ENCODE assay signal across 21 cellular contexts in the genomic region with DNA sequence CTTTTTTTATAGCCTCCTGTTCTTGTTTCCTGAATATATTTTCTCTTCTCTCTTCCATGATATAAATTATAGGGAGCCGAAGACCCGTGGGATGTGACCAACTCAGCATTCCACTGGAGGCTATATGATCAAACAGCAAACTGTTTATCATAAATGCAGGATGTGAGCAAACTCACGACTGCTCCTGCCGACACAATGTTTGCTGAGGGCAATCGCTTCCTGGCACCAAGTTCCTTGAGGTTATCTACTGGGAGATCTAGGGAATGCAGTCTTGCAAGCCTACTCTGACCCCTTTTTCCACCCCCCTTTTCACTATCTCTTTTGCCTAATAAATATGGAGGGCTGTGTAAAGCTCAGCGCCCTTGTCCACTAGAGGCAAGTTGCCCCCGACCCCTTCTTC. TPM values are rescaled to one million over a fixed set of nuclear protein-coding genes. Genes with fewer than 3 reads are reported as not detected.
DNase-seq lines count a peak whose midpoint lies in the region; ATAC-seq and TF ChIP-seq lines count a peak whose summit lies in the region.
"Had no signal": no experiment of that assay in that cellular context is flagged by ENCODE, and none has a peak within 500 bp of the region (broad histone marks: within the 10 kb centered on the region; RNA-seq: fewer than 3 reads in every experiment).

No MANE protein-coding gene starts in this region.

- H3K4me2 ChIP-seq in PC-9 (no peak overlapping the region), trophoblast cell (ENCODE audit: low read length) (no peak overlapping the region)

- in situ Hi-C loops in gastrocnemius medialis (cut with MboI; ENCODE audit: low sequenced_read_pairs in 4 of 4), result no loop called here

- H3K4ac ChIP-seq in trophoblast cell (ENCODE audit: low read depth, low read length), result no peak overlapping the region

- H4K91ac ChIP-seq in trophoblast cell (ENCODE audit: low read depth, low read length), result peak overlapping the region; percentile 52

- POLR2A ChIA-PET in PC-9 (lab: Charles Lee; ENCODE audit: unreplicated experiment), result no interaction called here

- H3K79me1 ChIP-seq in trophoblast cell (ENCODE audit: low read length), result no peaks in the 10 kb centered on the region

- ATAC-seq in HG03342 (IDR thresholded peaks at IDR 0.05; ENCODE audit: unreplicated experiment) (no peak), HG03520 (IDR thresholded peaks at IDR 0.05; ENCODE audit: unreplicated experiment) (no peak), gastrocnemius medialis (no peak)

- no peak overlapping the region for H4K8ac ChIP-seq in trophoblast cell (ENCODE audit: low read depth, low read length)

- DNase-seq in Calu3 (no peak), PC-9 (peak in 1 of 2 experiments; percentile 72), endodermal cell (no peak), trophoblast cell (peak; percentile 14 to 55), A172 (ENCODE audit: low spot score) (no peak), gastrocnemius medialis (no peak)
- DNase-seq: ACHN; AML-193; BE2C; CD4-positive, alpha-beta T cell; CD8-positive, alpha-beta memory T cell; DMS153; DND-41; GM23248; H7; HCEC 1CT had no signal

- TF ChIP-seq CTCF in Calu3 (IDR thresholded peaks at IDR 0.05; ENCODE audit: unreplicated experiment) (no peak), PC-9 (conservative IDR thresholded peaks at IDR 0.05) (no peak), endodermal cell (conservative IDR thresholded peaks at IDR 0.05) (no peak), gastrocnemius medialis (IDR thresholded peaks at IDR 0.05 in 4 of 5, conservative IDR thresholded peaks at IDR 0.05 in 1 of 5) (no peak)

- H2BK12ac ChIP-seq in trophoblast cell (ENCODE audit: low read length), result no peak overlapping the region

- H3K18ac ChIP-seq in trophoblast cell (ENCODE audit: low read length), result no peak overlapping the region

- H3K23ac ChIP-seq in trophoblast cell (ENCODE audit: low read length), result no peak overlapping the region

- H2AK5ac ChIP-seq in trophoblast cell (ENCODE audit: low read length), result no peak overlapping the region

- intact Hi-C loops in Calu3 (cut with micrococcal nuclease; ENCODE audit: unreplicated experiment) (no loop called here), PC-9 (cut with micrococcal nuclease; ENCODE audit: unreplicated experiment) (no loop called here), gastrocnemius medialis (cut with DNase I; ENCODE audit: low total_unique reads) (no loop called here)

- H3K4me3 Mint-ChIP-seq in Calu3 (ENCODE audit: low read depth, unreplicated experiment), result no peak overlapping the region
- H3K4me3 Mint-ChIP-seq in endodermal cell, result no peak overlapping the region
- H3K4me3 Mint-ChIP-seq: CD14-positive monocyte; CD4-positive, alpha-beta T cell; CD8-positive, alpha-beta memory T cell had no signal

- H3K36me3 Mint-ChIP-seq in Calu3 (ENCODE audit: insufficient read depth, unreplicated experiment) (peaks cover 12% of the 10 kb centered on the region), endodermal cell (ENCODE audit: low read depth) (peaks cover 37% of the 10 kb centered on the region)
- H3K36me3 Mint-ChIP-seq: CD8-positive, alpha-beta memory T cell had no signal

- no peak overlapping the region for H3K27ac ChIP-seq in PC-9
- no peak overlapping the region for H3K27ac ChIP-seq in endodermal cell (ENCODE audit: low read depth, low read length)
- no peak overlapping the region for H3K27ac ChIP-seq in trophoblast cell (ENCODE audit: low read depth, low read length)
- no peak overlapping the region for H3K27ac ChIP-seq in gastrocnemius medialis
- H3K27ac ChIP-seq: BLaER1 treated with 17β-estradiol and CSF1 and Interleukin-3, amounts not matched to agents 10 nM and 100 nM; GM23248 had no signal

- H3K9me2 ChIP-seq in PC-9 (ENCODE audit: insufficient read depth), result no peaks in the 10 kb centered on the region

- CTCF ChIA-PET in Calu3 (lab: Charles Lee) (no interaction called here), PC-9 (lab: Charles Lee) (no interaction called here)

- no peak overlapping the region for H4K12ac ChIP-seq in trophoblast cell (ENCODE audit: low read depth, low read length)

- H3K4me3 ChIP-seq in PC-9, result no peak overlapping the region
- peak overlapping the region; percentile 50 for H3K4me3 ChIP-seq in endodermal cell (ENCODE audit: low read length)
- H3K4me3 ChIP-seq in trophoblast cell (ENCODE audit: low read depth, low read length), result no peak overlapping the region
- H3K4me3 ChIP-seq in gastrocnemius medialis, result no peak overlapping the region
- H3K4me3 ChIP-seq: BLaER1 treated with 17β-estradiol and CSF1 and Interleukin-3, amounts not matched to agents 10 nM and 100 nM; GM23248 had no signal

- H3K27ac Mint-ChIP-seq in Calu3 (ENCODE audit: unreplicated experiment), result peak overlapping the region; percentile 52
- H3K27ac Mint-ChIP-seq in endodermal cell, result no peak overlapping the region
- H3K27ac Mint-ChIP-seq: CD14-positive monocyte; CD4-positive, alpha-beta T cell had no signal

- no peaks in the 10 kb centered on the region; the same call in 1 of the 2 replicates for H3F3A ChIP-seq in PC-9 (ENCODE audit: insufficient read depth, low read depth)

- TF ChIP-seq POLR2A in gastrocnemius medialis (IDR thresholded peaks at IDR 0.05), result no peak

- H3K9me3 Mint-ChIP-seq in Calu3 (ENCODE audit: low read depth, unreplicated experiment) (peaks cover 6% of the 10 kb centered on the region), endodermal cell (peaks cover 62% of the 10 kb centered on the region)
- H3K9me3 Mint-ChIP-seq: CD4-positive, alpha-beta T cell; CD8-positive, alpha-beta memory T cell had no signal

- peak overlapping the region; percentile 50; the same call in 1 of the 2 replicates for H2AFZ ChIP-seq in PC-9
- H2AFZ ChIP-seq in trophoblast cell (ENCODE audit: insufficient read depth, low read length, poor library complexity), result no peak overlapping the region
- H2AFZ ChIP-seq: GM23248 had no signal

- peak overlapping the region; percentile 64 for H2BK5ac ChIP-seq in trophoblast cell (ENCODE audit: low read depth, low read length, poor library complexity)

- no peak overlapping the region for H3K14ac ChIP-seq in trophoblast cell (ENCODE audit: low read length)

- H3K9ac ChIP-seq in endodermal cell (ENCODE audit: extremely low read depth, low read length, poor library complexity, severe bottlenecking), result no peak overlapping the region
- H3K9ac ChIP-seq in trophoblast cell (ENCODE audit: low read length), result no peak overlapping the region
- H3K9ac ChIP-seq: BLaER1 treated with 17β-estradiol and CSF1 and Interleukin-3, amounts not matched to agents 10 nM and 100 nM; GM23248 had no signal

- H4K20me1 ChIP-seq in PC-9 (ENCODE audit: insufficient read depth), result no peaks in the 10 kb centered on the region
- H4K20me1 ChIP-seq: BLaER1 treated with 17β-estradiol and CSF1 and Interleukin-3, amounts not matched to agents 10 nM and 100 nM had no signal

- H3K4me1 Mint-ChIP-seq in Calu3 (ENCODE audit: low read depth, unreplicated experiment) (peaks cover 35% of the 10 kb centered on the region), endodermal cell (peaks cover 8% of the 10 kb centered on the region)

- BruUV-seq in Calu3 (replicated peaks; lab: Mats Ljungman, UMichigan) (no TSS peak), PC-9 (replicated peaks; lab: Mats Ljungman, UMichigan) (no TSS peak)

- no peaks in the 10 kb centered on the region for H3K79me2 ChIP-seq in PC-9 (ENCODE audit: low read depth)
- no peaks in the 10 kb centered on the region for H3K79me2 ChIP-seq in trophoblast cell (ENCODE audit: control insufficient read depth, insufficient read depth, low read length, poor library complexity)

- H3K27me3 ChIP-seq in PC-9 (ENCODE audit: insufficient read depth, low read depth), result no peaks in the 10 kb centered on the region
- H3K27me3 ChIP-seq in endodermal cell (ENCODE audit: control insufficient read depth, insufficient read depth, low read length, poor library complexity, severe bottlenecking), result no peaks in the 10 kb centered on the region
- no peaks in the 10 kb centered on the region for H3K27me3 ChIP-seq in trophoblast cell (ENCODE audit: insufficient read depth, low read length)
- H3K27me3 ChIP-seq in gastrocnemius medialis, result no peaks in the 10 kb centered on the region
- H3K27me3 ChIP-seq: BE2C; BLaER1 treated with 17β-estradiol and CSF1 and Interleukin-3, amounts not matched to agents 10 nM and 100 nM had no signal

- H3K27me3 Mint-ChIP-seq in Calu3 (ENCODE audit: unreplicated experiment) (no peaks in the 10 kb centered on the region), endodermal cell (ENCODE audit: insufficient read depth) (no peaks in the 10 kb centered on the region)
- H3K27me3 Mint-ChIP-seq: CD4-positive, alpha-beta T cell; CD8-positive, alpha-beta memory T cell had no signal

- 93 to 97% methylated on average over 7 of the region's 7 CpGs for WGBS in endodermal cell (ENCODE audit: insufficient coverage in 1 of 2, insufficient read length in 1 of 2), 2 experiments
- no CpG with 5 or more reads among the region's 7 CpGs for WGBS in trophoblast cell (ENCODE audit: extremely low coverage, insufficient coverage, insufficient read length)

- H2BK120ac ChIP-seq in trophoblast cell (ENCODE audit: insufficient read depth, low read length, poor library complexity), result no peak overlapping the region

- H3K4me1 ChIP-seq in PC-9 (replicated peaks; ENCODE audit: insufficient read depth) (peaks cover 7% of the 10 kb centered on the region; the same call in 1 of the 2 replicates), endodermal cell (ENCODE audit: control insufficient read depth, insufficient read depth, low read length) (no peaks in the 10 kb centered on the region), trophoblast cell (ENCODE audit: control insufficient read depth in 1 of 2, insufficient read depth in 2 of 2, low read length in 2 of 2) (peaks cover 0 to 1% of the 10 kb centered on the region in 2 experiments), gastrocnemius medialis (no peaks in the 10 kb centered on the region)
- H3K4me1 ChIP-seq: BE2C had no signal

- 0 out of 2 replicates have a peak, but pooled peaks cover 3% of the 10 kb centered on the region for H3K36me3 ChIP-seq in PC-9 (ENCODE audit: low read depth)
- H3K36me3 ChIP-seq in endodermal cell (ENCODE audit: control insufficient read depth, insufficient read depth, low read length), result no peaks in the 10 kb centered on the region
- H3K36me3 ChIP-seq in trophoblast cell (ENCODE audit: control insufficient read depth in 1 of 2, insufficient read depth in 2 of 2, low read length in 2 of 2), result no peaks in the 10 kb centered on the region
- H3K36me3 ChIP-seq in gastrocnemius medialis, result no peaks in the 10 kb centered on the region
- H3K36me3 ChIP-seq: BE2C had no signal

- H3K9me3 ChIP-seq in PC-9 (ENCODE audit: insufficient read depth, low read depth), result peaks cover 6% of the 10 kb centered on the region
- H3K9me3 ChIP-seq in endodermal cell (ENCODE audit: control insufficient read depth, low read length), result peaks cover 52% of the 10 kb centered on the region
- peaks cover 1% of the 10 kb centered on the region for H3K9me3 ChIP-seq in trophoblast cell (ENCODE audit: insufficient read depth, low read depth, low read length)
- H3K9me3 ChIP-seq in gastrocnemius medialis, result peaks cover 0 to 6% (median 0%) of the 10 kb centered on the region in 3 donors
- H3K9me3 ChIP-seq: BE2C had no signal

RNA-seq across cellular contexts. Expression of gene PLAAT4, which starts 13.5 kb away (rescaled TPM):
- total RNA-seq in Calu3 (2022) (157 and 269 TPM in 2 replicates), PC-9 (2021) (64.6 and 99.9 TPM in 2 replicates), endodermal cell (under 1 TPM in 1 of 2 donors, not detected in 1; 0.58 TPM), gastrocnemius medialis (10 to 100 TPM in 1 of 4 donors, 1 to 10 TPM in 3; 3.1 to 13.2 (median 5.8) TPM)
- not detected for polyA plus RNA-seq in endodermal cell (2013, experiment 1 of 2)
- polyA plus RNA-seq in endodermal cell (2013, experiment 2 of 2), result not detected
- polyA plus RNA-seq in trophoblast cell (2013), result 0.79 and 0.99 TPM in 2 replicates
- 11.9 and 22.4 TPM in 2 replicates for total RNA-seq in A172 (2014; rRNA removed; shearing (Covaris generic))

RNA-seq across cellular contexts. Expression of gene LGALS12, which starts 17.3 kb away (rescaled TPM):
- total RNA-seq in Calu3 (2022), result not detected in 2 replicates
- total RNA-seq in PC-9 (2021), result not detected in 2 replicates
- total RNA-seq in endodermal cell, result 10 to 100 TPM in 1 of 2 donors, 1 to 10 TPM in 1; 6.7 to 15.9 TPM
- polyA plus RNA-seq in endodermal cell (2013, experiment 1 of 2), result 0.50 TPM
- polyA plus RNA-seq in endodermal cell (2013, experiment 2 of 2), result 0.62 TPM
- polyA plus RNA-seq in trophoblast cell (2013), result 1.4 and 1.5 TPM in 2 replicates
- total RNA-seq in A172 (2014; rRNA removed; shearing (Covaris generic)), result not detected in 2 replicates
- under 1 TPM in 2 of 4 donors, not detected in 2; 0.24 to 0.80 TPM for total RNA-seq in gastrocnemius medialis
- total RNA-seq: CD4-positive, alpha-beta T cell; CD8-positive, alpha-beta memory T cell; GM23248 had no signal
- polyA plus RNA-seq: CD8-positive, alpha-beta memory T cell; GM23248 had no signal

RNA-seq across cellular contexts. Expression of gene PLAAT5, which starts 32.2 kb away (rescaled TPM):
- total RNA-seq in Calu3 (2022) (0.42 and 0.57 TPM in 2 replicates), PC-9 (2021) (not detected in 2 replicates), endodermal cell (10 to 100 TPM; 14.0 to 18.1 TPM), gastrocnemius medialis (under 1 TPM in 1 of 4 donors, not detected in 3; 0.18 TPM)
- 0.71 TPM for polyA plus RNA-seq in endodermal cell (2013, experiment 1 of 2)
- polyA plus RNA-seq in endodermal cell (2013, experiment 2 of 2), result 0.33 TPM
- 3.1 TPM in 2 replicates for polyA plus RNA-seq in trophoblast cell (2013)
- total RNA-seq in A172 (2014; rRNA removed; shearing (Covaris generic)), result not detected in 2 replicates
- total RNA-seq: GM23248 had no signal
- polyA plus RNA-seq: CD8-positive, alpha-beta memory T cell; GM23248 had no signal

RNA-seq across cellular contexts. Expression of gene PLAAT2, which starts 40.0 kb away (rescaled TPM):
- total RNA-seq in Calu3 (2022) (7.3 and 9.5 TPM in 2 replicates), PC-9 (2021) (8.8 and 13.6 TPM in 2 replicates), endodermal cell (not detected), gastrocnemius medialis (not detected)
- not detected for polyA plus RNA-seq in endodermal cell (2013, experiment 1 of 2)
- not detected for polyA plus RNA-seq in endodermal cell (2013, experiment 2 of 2)
- 0.18 and 0.22 TPM in 2 replicates for polyA plus RNA-seq in trophoblast cell (2013)
- 0.28 TPM in 1 of 2 replicates, not detected in the other for total RNA-seq in A172 (2014; rRNA removed; shearing (Covaris generic))
- total RNA-seq: GM23248, H1, H7 had no signal
- polyA plus RNA-seq: CD14-positive monocyte; CD8-positive, alpha-beta memory T cell; GM23248 had no signal

Comparison
In these comparisons a context has a peak if more than half of its experiments do, and no peak if none do; other contexts are left out.
1. DNase-seq: peak in trophoblast cell (2 of 2); none in Calu3 (single experiment), endodermal cell (single experiment), A172 (single experiment) and gastrocnemius medialis (0 of 2).